29 cellular contexts compared by ENCODE assay signal in genomic region chr4:63169836-63170235, GRCh38.
"Had no signal": no experiment of that assay in that cellular context is flagged by ENCODE, and none has a peak within 500 bp of the region (broad histone marks: within the 10 kb centered on the region; RNA-seq: fewer than 3 reads in every experiment).

No MANE protein-coding gene starts in this region.

- ATAC-seq: activated naive CD4-positive, alpha-beta T cell treated with anti-CD3 and anti-CD28 coated beads, Interleukin-2, amount 50 U/mL, for 72 hours; activated naive CD8-positive, alpha-beta T cell treated with anti-CD3 and anti-CD28 coated beads, Interleukin-2, amount 50 U/mL, for 24 hours; activated T-cell treated with anti-CD3 and anti-CD28 coated beads, Interleukin-2, amount 50 U/mL, for 4 hours; body of pancreas; SK-N-SH treated with all-trans-retinoic acid at 6 μM for 48 hours had no signal

- DNase-seq: activated B cell treated with CpG ODN at 0.5 μM for 24 hours; activated CD4-positive, alpha-beta memory T cell treated with anti-CD3 and anti-CD28 coated beads for 36 hours; activated CD4-positive, alpha-beta T cell treated with anti-CD3 and anti-CD28 coated beads for 1 hour; activated CD4-positive, alpha-beta T cell treated with anti-CD3 and anti-CD28 coated beads, Interleukin-2, amount 10 ng/mL, durations not matched to agents 24 days and 14 days; activated CD8-positive, alpha-beta memory T cell treated with anti-CD3 and anti-CD28 coated beads for 24 hours; activated effector memory CD4-positive, alpha-beta T cell treated with anti-CD3 and anti-CD28 coated beads, Interleukin-2, amount 50 U/mL, for 16 hours; activated naive CD4-positive, alpha-beta T cell treated with Interleukin-2 at 50 U/mL for 16 hours; activated naive CD8-positive, alpha-beta T cell treated with anti-CD3 and anti-CD28 coated beads, Interleukin-2, amount 50 U/mL, for 24 hours; activated T-cell treated with anti-CD3 and anti-CD28 coated beads, Interleukin-2, amount 50 U/mL, for 4 hours; amniotic stem cell; body of pancreas; central memory CD4-positive, alpha-beta T cell; Karpas-422; NCI-H146; NCI-H187 treated with DMSO at 0.1 percent for 48 hours; NCI-H2081 treated with DMSO at 0.1 percent for 48 hours; NCI-H2171; NCI-H2227 treated with DMSO at 0.1 percent for 48 hours; NCI-H446 treated with DMSO at 0.1 percent for 48 hours; NCI-H526 treated with DMSO at 0.1 percent for 48 hours; Peyer's patch; Right ventricle myocardium superior; SW 1271 had no signal

- H3K4me1 ChIP-seq: ascending aorta, body of pancreas, Peyer's patch, SJSA1 had no signal

- H3K9me3 ChIP-seq: ascending aorta, body of pancreas, Peyer's patch had no signal

- H3K4me1 Mint-ChIP-seq: activated B cell treated with CpG ODN at 0.5 μM for 24 hours; activated CD4-positive, alpha-beta T cell treated with anti-CD3 and anti-CD28 coated beads, Interleukin-2, amount 10 ng/mL, durations not matched to agents 24 days and 14 days; activated naive CD8-positive, alpha-beta T cell treated with anti-CD3 and anti-CD28 coated beads, Interleukin-2, amount 50 U/mL, for 24 hours had no signal

- H3K27me3 ChIP-seq: ascending aorta, body of pancreas, Peyer's patch, SJSA1 had no signal

- H3K36me3 ChIP-seq: ascending aorta, Peyer's patch, SJSA1 had no signal

- H3K4me3 ChIP-seq: ascending aorta, body of pancreas, Peyer's patch, SJSA1 had no signal

- H3K4me3 Mint-ChIP-seq: activated B cell treated with CpG ODN at 0.5 μM for 24 hours; activated CD4-positive, alpha-beta memory T cell treated with anti-CD3 and anti-CD28 coated beads for 36 hours; activated CD4-positive, alpha-beta T cell treated with anti-CD3 and anti-CD28 coated beads, Interleukin-2, amount 10 ng/mL, durations not matched to agents 24 days and 14 days; activated naive CD8-positive, alpha-beta T cell treated with anti-CD3 and anti-CD28 coated beads, Interleukin-2, amount 50 U/mL, for 24 hours; activated T-cell treated with anti-CD3 and anti-CD28 coated beads, Interleukin-2, amount 50 U/mL, for 4 hours; T-helper 2 cell treated with Interferon-gamma antibody and Interleukin-4, amounts not matched to agents 5 μg/mL and 100 μg/mL, for 36 hours had no signal

- H3K36me3 Mint-ChIP-seq: activated CD4-positive, alpha-beta memory T cell treated with anti-CD3 and anti-CD28 coated beads for 36 hours had no signal

- H3K27ac Mint-ChIP-seq: activated B cell treated with CpG ODN at 0.5 μM for 24 hours; activated CD4-positive, alpha-beta memory T cell treated with anti-CD3 and anti-CD28 coated beads for 36 hours; activated CD4-positive, alpha-beta T cell treated with anti-CD3 and anti-CD28 coated beads, Interleukin-2, amount 10 ng/mL, durations not matched to agents 24 days and 14 days; activated naive CD4-positive, alpha-beta T cell treated with anti-CD3 and anti-CD28 coated beads, Interleukin-2, amount 50 U/mL, for 72 hours; activated naive CD8-positive, alpha-beta T cell treated with anti-CD3 and anti-CD28 coated beads, Interleukin-2, amount 50 U/mL, for 24 hours; T-helper 2 cell treated with Interferon-gamma antibody and Interleukin-4, amounts not matched to agents 5 μg/mL and 100 μg/mL, for 36 hours had no signal

- H3K27ac ChIP-seq: ascending aorta, body of pancreas, Peyer's patch, RWPE1, SJSA1 had no signal

- H3K27me3 Mint-ChIP-seq: activated B cell treated with CpG ODN at 0.5 μM for 24 hours; activated CD4-positive, alpha-beta memory T cell treated with anti-CD3 and anti-CD28 coated beads for 36 hours; activated CD4-positive, alpha-beta T cell treated with anti-CD3 and anti-CD28 coated beads, Interleukin-2, amount 10 ng/mL, durations not matched to agents 24 days and 14 days; activated naive CD8-positive, alpha-beta T cell treated with anti-CD3 and anti-CD28 coated beads, Interleukin-2, amount 50 U/mL, for 24 hours had no signal
